ENCODE assay signal across 8 cellular contexts in genomic region chr6:107819976-107820551, GRCh38. TPM values are rescaled to one million over a fixed set of nuclear protein-coding genes. Genes with fewer than 3 reads are reported as not detected.
DNase-seq lines count a peak whose midpoint lies in the region; ATAC-seq, FAIRE-seq and TF ChIP-seq lines count a peak whose summit lies in the region.

No MANE protein-coding gene starts in this region.

- H3K27ac ChIP-seq in CD4-positive, alpha-beta T cell (ENCODE audit: low read depth, low read length), result peak overlapping the region; percentile 88
- H3K27ac ChIP-seq in ectodermal cell (ENCODE audit: insufficient read depth, low read depth, low read length, poor library complexity, severe bottlenecking) (peak overlapping the region; percentile 65), neural cell (ENCODE audit: low read length) (peak overlapping the region; percentile 90)

- no peaks in the 10 kb centered on the region for H3K27me3 ChIP-seq in CD4-positive, alpha-beta T cell (ENCODE audit: control insufficient read depth, insufficient read depth, low read length)
- H3K27me3 ChIP-seq in ectodermal cell (ENCODE audit: control insufficient read depth, insufficient read depth, low read length, poor library complexity, severe bottlenecking), result no peaks in the 10 kb centered on the region
- H3K27me3 ChIP-seq in neural cell (ENCODE audit: insufficient read depth, low read depth, low read length), result no peaks in the 10 kb centered on the region

- ATAC-seq in CD4-positive, alpha-beta T cell (ENCODE audit: poor library complexity), result peak; percentile 18

- WGBS in ectodermal cell, 2 experiments, result 18 to 22% methylated on average over 8 of the region's 8 CpGs

- no peaks in the 10 kb centered on the region for H3K36me3 ChIP-seq in ectodermal cell (ENCODE audit: control insufficient read depth, insufficient read depth, low read length)
- H3K36me3 ChIP-seq in neural cell (ENCODE audit: insufficient read depth, low read length), result no peaks in the 10 kb centered on the region

- peaks cover 88% of the 10 kb centered on the region for H3K4me1 Mint-ChIP-seq in CD4-positive, alpha-beta T cell (ENCODE audit: low read depth)

- H3K4me3 Mint-ChIP-seq in CD4-positive, alpha-beta T cell, result peak overlapping the region; percentile 96

- CTCF ChIA-PET in CD4-positive, alpha-beta T cell (lab: Charles Lee), result interaction anchor here (1.1 to 7.3 kb wide), 4 partner anchors 29 to 111 kb away, joined by 3 to 47 read pairs (median 5); no protein-coding TSS in a partner anchor

- peak overlapping the region; percentile 96 for H3K27ac Mint-ChIP-seq in CD4-positive, alpha-beta T cell

- H3K9me3 Mint-ChIP-seq in CD4-positive, alpha-beta T cell, result no peaks in the 10 kb centered on the region

- peaks cover 38% of the 10 kb centered on the region for H3K79me2 ChIP-seq in neural cell (replicated peaks; ENCODE audit: insufficient read depth, low read length)

- FAIRE-seq in frontal cortex (lab: Jason Lieb, UNC), result no peak

- peak; percentile 42 for TF ChIP-seq RAD21 in neural cell (conservative IDR thresholded peaks at IDR 0.05)

- H3K4me3 ChIP-seq in ectodermal cell (ENCODE audit: insufficient read depth, low read depth, low read length) (no peak overlapping the region), neural cell (ENCODE audit: low read length) (peak overlapping the region; percentile 72)

- DNase-seq in CD4-positive, alpha-beta T cell, result peak; percentile 17 to 63 (median 48)
- DNase-seq in SK-N-DZ (ENCODE audit: low spot score) (peak; percentile 31), LoVo (ENCODE audit: low spot score) (no peak), frontal cortex (ENCODE audit: low spot score in 2 of 2) (no peak), SHP77 (lab: John Stamatoyannopoulos, UW) (no peak), superior temporal gyrus (ENCODE audit: extremely low spot score) (no peak)

- H3K4me1 ChIP-seq in ectodermal cell (ENCODE audit: control insufficient read depth, insufficient read depth, low read length), result peaks cover 53% of the 10 kb centered on the region

- intact Hi-C loops in CD4-positive, alpha-beta T cell (cut with DNase I, micrococcal nuclease), result loop anchor here (2.0 to 5.0 kb wide), 6 partner anchors 15 to 1298 kb away; partner anchors contain the start of gene SEC63 (in 1 of the 2)

- H3K9me3 ChIP-seq in CD4-positive, alpha-beta T cell (ENCODE audit: control insufficient read depth, low read length), result no peaks in the 10 kb centered on the region
- H3K9me3 ChIP-seq in ectodermal cell (ENCODE audit: control insufficient read depth, low read length) (no peaks in the 10 kb centered on the region), neural cell (ENCODE audit: low read length) (no peaks in the 10 kb centered on the region)

- TF ChIP-seq EP300 in neural cell (conservative IDR thresholded peaks at IDR 0.05; ENCODE audit: poor library complexity, severe bottlenecking), result peak; percentile 84

- H3F3A ChIP-seq in neural cell (ENCODE audit: insufficient read depth, low read length, poor library complexity, severe bottlenecking), result peaks cover 7% of the 10 kb centered on the region

- POLR2A ChIA-PET in CD4-positive, alpha-beta T cell (lab: Charles Lee), result interaction anchor here (0.8 to 9.6 kb wide), 14 partner anchors 8 to 138 kb away, joined by 3 to 259 read pairs (median 18); partner anchors contain the start of gene SEC63

- peaks cover 69% of the 10 kb centered on the region for H3K36me3 Mint-ChIP-seq in CD4-positive, alpha-beta T cell (ENCODE audit: low read depth)

- H4K20me1 ChIP-seq in neural cell (ENCODE audit: insufficient read depth), result no peaks in the 10 kb centered on the region

- H3K9ac ChIP-seq in neural cell (ENCODE audit: low read length), result peak overlapping the region; percentile 61

- H2AFZ ChIP-seq in neural cell (ENCODE audit: low read depth, low read length), result peak overlapping the region; percentile 19

- no peak for TF ChIP-seq CTCF in CD4-positive, alpha-beta T cell (IDR thresholded peaks at IDR 0.05)
- TF ChIP-seq CTCF in neural cell (IDR thresholded peaks at IDR 0.05; ENCODE audit: poor library complexity, severe bottlenecking), result no peak

- no peaks in the 10 kb centered on the region for H3K27me3 Mint-ChIP-seq in CD4-positive, alpha-beta T cell

- peak overlapping the region; percentile 54 for H3K4me2 ChIP-seq in neural cell (ENCODE audit: low read length)

- no peaks in the 10 kb centered on the region for H3K9me2 ChIP-seq in neural cell (ENCODE audit: insufficient read depth, low read length)

TF ChIP-seq in neural cell, 6 proteins besides CTCF, POLR2A, EP300 and RAD21:
- peak; percentile 71 for TF ChIP-seq REST (IDR thresholded peaks at IDR 0.05; ENCODE audit: borderline replicate concordance)
- peak; percentile 81 for TF ChIP-seq POLR2AphosphoS5 (IDR thresholded peaks at IDR 0.05)
- TF ChIP-seq SMC3 (conservative IDR thresholded peaks at IDR 0.05; ENCODE audit: poor library complexity), result no peak
- no peak for TF ChIP-seq EZH2 (IDR thresholded peaks at IDR 0.05; ENCODE audit: borderline replicate concordance, insufficient read depth, low read length, poor library complexity, severe bottlenecking)
- TF ChIP-seq MXI1 (conservative IDR thresholded peaks at IDR 0.05; ENCODE audit: poor library complexity, severe bottlenecking), result peak; percentile 39
- peak; percentile 42 for TF ChIP-seq TAF1 (IDR thresholded peaks at IDR 0.05; ENCODE audit: low read depth)

RNA-seq across cellular contexts. Expression of gene SCML4, which starts 4.0 kb away (rescaled TPM):
- total RNA-seq in CD4-positive, alpha-beta T cell, result 10 to 100 TPM; 44.1 to 47.8 TPM
- 1.0 TPM in 1 of 2 replicates, not detected in the other for polyA plus RNA-seq in SK-N-DZ (2014; cell fraction: cytosol; rRNA removed)
- polyA plus RNA-seq in SK-N-DZ (2014; cell fraction: nucleus; rRNA removed), result 0.11 and 0.51 TPM in 2 replicates
- polyA plus RNA-seq in ectodermal cell (2013, experiment 1 of 4), result not detected
- polyA plus RNA-seq in ectodermal cell (2013, experiment 2 of 4), result 0.11 TPM
- polyA plus RNA-seq in ectodermal cell (2013, experiment 3 of 4), result not detected
- polyA plus RNA-seq in ectodermal cell (2013, experiment 4 of 4), result 0.12 TPM
- polyA plus RNA-seq in neural cell, result 13.7 and 14.9 TPM in 2 replicates
- polyA minus RNA-seq in neural cell, result 41.6 and 42.9 TPM in 2 replicates
- 2.0 TPM for total RNA-seq in frontal cortex

Comparison
In these comparisons a context has a peak if more than half of its experiments do, and no peak if none do; other contexts are left out.
1. DNase-seq: peak in CD4-positive, alpha-beta T cell (10 of 10) and SK-N-DZ (single experiment); none in LoVo (single experiment), frontal cortex (0 of 2), SHP77 (0 of 2) and superior temporal gyrus (single experiment).
2. RNA of gene SCML4, which starts 4.0 kb away (total RNA-seq): 44.1 to 47.8 TPM in CD4-positive, alpha-beta T cell; 2.0 TPM in frontal cortex (single experiment); every median in the first group is over 10 times any median in the second.
3. Peak in every context shown above with its lines, with median percentiles within 50 percentile points of each other: H3K27ac ChIP-seq.